ENCODE assay signal across 18 cellular contexts in genomic region chr9:114803459-114803858, GRCh38. TPM values are rescaled to one million over a fixed set of nuclear protein-coding genes. Genes with fewer than 3 reads are reported as not detected.
DNase-seq lines count a peak whose midpoint lies in the region; ATAC-seq and TF ChIP-seq lines count a peak whose summit lies in the region.
"Had no signal": no experiment of that assay in that cellular context is flagged by ENCODE, and none has a peak within 500 bp of the region (broad histone marks: within the 10 kb centered on the region; RNA-seq: fewer than 3 reads in every experiment).

No MANE protein-coding gene starts in this region.

- H3K4me1 ChIP-seq in colonic mucosa (peaks cover 15% of the 10 kb centered on the region), SJCRH30 (peaks cover 39% of the 10 kb centered on the region), gastroesophageal sphincter (peaks cover 0 to 17% (median 0%) of the 10 kb centered on the region in 3 donors)
- peaks cover 19% of the 10 kb centered on the region for H3K4me1 ChIP-seq in CD8-positive, alpha-beta memory T cell (ENCODE audit: insufficient read depth, low read length)

- no peak overlapping the region for H3K9ac ChIP-seq in colonic mucosa (ENCODE audit: low read depth in 2 of 2, low read length in 2 of 2)

- peak overlapping the region; percentile 67 for H3K4me3 Mint-ChIP-seq in mesothelial cell of epicardium
- H3K4me3 Mint-ChIP-seq in CD8-positive, alpha-beta memory T cell = no peak overlapping the region
- H3K4me3 Mint-ChIP-seq: IgD-negative memory B cell; naive B cell; stimulated activated naive CD8-positive, alpha-beta T cell treated with anti-CD3 and anti-CD28 coated beads, Interleukin-15, Interleukin-2, amounts not matched to agents 100 ng/mL and 50 ng/mL, for 24 hours; T-helper 2 cell treated with Interferon-gamma antibody and Interleukin-4, amounts not matched to agents 5 μg/mL and 100 μg/mL, for 36 hours had no signal

- H3K4me3 ChIP-seq in colonic mucosa (no peak overlapping the region), SJCRH30 (no peak overlapping the region), gastroesophageal sphincter (no peak overlapping the region)
- H3K4me3 ChIP-seq in CD8-positive, alpha-beta memory T cell (ENCODE audit: low read length) = no peak overlapping the region

- H3K9me3 ChIP-seq in colonic mucosa (no peaks in the 10 kb centered on the region), SJCRH30 (replicated peaks) (no peaks in the 10 kb centered on the region), gastroesophageal sphincter (no peaks in the 10 kb centered on the region)
- H3K9me3 ChIP-seq in CD8-positive, alpha-beta memory T cell (ENCODE audit: low read length) = no peaks in the 10 kb centered on the region
- H3K9me3 ChIP-seq: lower lobe of right lung had no signal

- H3K27ac ChIP-seq in colonic mucosa = peak overlapping the region; percentile 20
- no peak overlapping the region; the same call in 1 of the 2 replicates for H3K27ac ChIP-seq in SJCRH30
- no peak overlapping the region for H3K27ac ChIP-seq in CD8-positive, alpha-beta memory T cell (ENCODE audit: low read depth, low read length)
- H3K27ac ChIP-seq in gastroesophageal sphincter = no peak overlapping the region
- H3K27ac ChIP-seq: lower lobe of right lung had no signal

- no peaks in the 10 kb centered on the region for H3K27me3 ChIP-seq in colonic mucosa
- H3K27me3 ChIP-seq in SJCRH30 = no peaks in the 10 kb centered on the region
- no peaks in the 10 kb centered on the region for H3K27me3 ChIP-seq in CD8-positive, alpha-beta memory T cell (ENCODE audit: insufficient read depth, low read length, poor library complexity, severe bottlenecking)
- no peaks in the 10 kb centered on the region for H3K27me3 ChIP-seq in gastroesophageal sphincter

- POLR2A ChIA-PET in CD8-positive, alpha-beta memory T cell (lab: Charles Lee) = no interaction called here

- CTCF ChIA-PET in CD8-positive, alpha-beta memory T cell (lab: Charles Lee) = no interaction called here

- H3K36me3 Mint-ChIP-seq in mesothelial cell of epicardium = peaks cover 3% of the 10 kb centered on the region
- H3K36me3 Mint-ChIP-seq in CD8-positive, alpha-beta memory T cell = peaks cover 0 to 1% (median 0%) of the 10 kb centered on the region in 3 donors
- H3K36me3 Mint-ChIP-seq: IgD-negative memory B cell, naive B cell had no signal

- no peak for TF ChIP-seq EP300 in gastroesophageal sphincter (IDR thresholded peaks at IDR 0.05)

- peaks cover 64% of the 10 kb centered on the region for H3K4me1 Mint-ChIP-seq in mesothelial cell of epicardium
- H3K4me1 Mint-ChIP-seq in CD8-positive, alpha-beta memory T cell = peaks cover 25 to 27% (median 25%) of the 10 kb centered on the region in 3 donors

- DNase-seq in left cardiac atrium = no peak
- DNase-seq in Right ventricle myocardium inferior (ENCODE audit: missing footprints) = no peak
- no peak for DNase-seq in colonic mucosa
- DNase-seq in mesothelial cell of epicardium (ENCODE audit: low spot score in 2 of 2, unreplicated experiment in 2 of 2) = no peak
- no peak for DNase-seq in SJCRH30
- no peak for DNase-seq in CD8-positive, alpha-beta memory T cell
- DNase-seq in GM19238 (ENCODE audit: insufficient read length, low spot score) = no peak
- DNase-seq: aorta; foreskin melanocyte; lower lobe of right lung; naive B cell; NCI-H524 treated with DMSO at 0.1 percent for 48 hours; stimulated activated CD4-positive, alpha-beta T cell treated with anti-CD3 and anti-CD28 coated beads, Interleukin-12 subunit alpha, Interleukin-12 subunit beta, amount 100 ng/mL, for 4 hours had no signal

- H3K9me3 Mint-ChIP-seq in mesothelial cell of epicardium = no peaks in the 10 kb centered on the region
- H3K9me3 Mint-ChIP-seq in CD8-positive, alpha-beta memory T cell = no peaks in the 10 kb centered on the region
- H3K9me3 Mint-ChIP-seq: IgD-negative memory B cell; naive B cell; stimulated activated naive CD8-positive, alpha-beta T cell treated with anti-CD3 and anti-CD28 coated beads, Interleukin-15, Interleukin-2, amounts not matched to agents 100 ng/mL and 50 ng/mL, for 24 hours; T-helper 2 cell treated with Interferon-gamma antibody and Interleukin-4, amounts not matched to agents 5 μg/mL and 100 μg/mL, for 36 hours had no signal

- no peaks in the 10 kb centered on the region for H3K27me3 Mint-ChIP-seq in mesothelial cell of epicardium (ENCODE audit: low read depth)
- H3K27me3 Mint-ChIP-seq in CD8-positive, alpha-beta memory T cell = no peaks in the 10 kb centered on the region
- H3K27me3 Mint-ChIP-seq: stimulated activated naive CD8-positive, alpha-beta T cell treated with anti-CD3 and anti-CD28 coated beads, Interleukin-15, Interleukin-2, amounts not matched to agents 100 ng/mL and 50 ng/mL, for 24 hours had no signal

- TF ChIP-seq CTCF in colonic mucosa (IDR thresholded peaks at IDR 0.05) = no peak
- no peak for TF ChIP-seq CTCF in mesothelial cell of epicardium (IDR thresholded peaks at IDR 0.05; ENCODE audit: unreplicated experiment)
- TF ChIP-seq CTCF in gastroesophageal sphincter (IDR thresholded peaks at IDR 0.05) = no peak

- H3K27ac Mint-ChIP-seq in mesothelial cell of epicardium = peak overlapping the region; percentile 91
- peak overlapping the region in 1 of 8 donors; percentile 23 for H3K27ac Mint-ChIP-seq in CD8-positive, alpha-beta memory T cell
- H3K27ac Mint-ChIP-seq: stimulated activated naive CD8-positive, alpha-beta T cell treated with anti-CD3 and anti-CD28 coated beads, Interleukin-15, Interleukin-2, amounts not matched to agents 100 ng/mL and 50 ng/mL, for 24 hours; T-helper 2 cell treated with Interferon-gamma antibody and Interleukin-4, amounts not matched to agents 5 μg/mL and 100 μg/mL, for 36 hours had no signal

- H3K36me3 ChIP-seq in colonic mucosa (no peaks in the 10 kb centered on the region), SJCRH30 (no peaks in the 10 kb centered on the region), gastroesophageal sphincter (no peaks in the 10 kb centered on the region)
- no peaks in the 10 kb centered on the region for H3K36me3 ChIP-seq in CD8-positive, alpha-beta memory T cell (ENCODE audit: insufficient read depth, low read length)
- H3K36me3 ChIP-seq: lower lobe of right lung had no signal

- no peak for TF ChIP-seq POLR2A in gastroesophageal sphincter (IDR thresholded peaks at IDR 0.05)

- ATAC-seq in left cardiac atrium (peak; percentile 27 to 30), Right ventricle myocardium inferior (no peak), gastroesophageal sphincter (no peak)
- ATAC-seq: lower lobe of right lung had no signal

- intact Hi-C loops in left cardiac atrium (cut with DNase I) (no loop called here), Right ventricle myocardium inferior (cut with DNase I) (no loop called here), colonic mucosa (cut with DNase I) (no loop called here)

RNA-seq across cellular contexts. Expression of gene TNFSF15, which starts 2.4 kb away (rescaled TPM):
- total RNA-seq in left cardiac atrium (under 1 TPM; 0.03 to 0.05 TPM), Right ventricle myocardium inferior (0.08 TPM), colonic mucosa (1 to 10 TPM in 1 of 2 donors, under 1 TPM in 1; 0.84 to 2.9 TPM), mesothelial cell of epicardium (11.7 to 12.2 TPM (median 12.2 TPM) in 3 replicates), gastroesophageal sphincter (under 1 TPM; 0.13 to 0.27 (median 0.19) TPM)
- total RNA-seq in SJCRH30 (2014; rRNA removed; shearing (Covaris generic)) = 1.0 and 1.1 TPM in 2 replicates
- under 1 TPM; 0.15 to 0.20 TPM for total RNA-seq in CD8-positive, alpha-beta memory T cell
- polyA plus RNA-seq in CD8-positive, alpha-beta memory T cell = not detected
- total RNA-seq: G401 had no signal

Comparison
In these comparisons a context has a peak if more than half of its experiments do, and no peak if none do; other contexts are left out.
1. ATAC-seq: peak in left cardiac atrium (2 of 2); none in Right ventricle myocardium inferior (single experiment) and gastroesophageal sphincter (single experiment).